In genomic region chr1:240499012-240499411, GRCh38 we compare ENCODE assay signal across 12 cellular contexts.
DNase-seq lines count a peak whose midpoint lies in the region; ATAC-seq lines count a peak whose summit lies in the region.
"Had no signal": no experiment of that assay in that cellular context is flagged by ENCODE, and none has a peak within 500 bp of the region (broad histone marks: within the 10 kb centered on the region; RNA-seq: fewer than 3 reads in every experiment).

No MANE protein-coding gene starts in this region.

- peaks cover 0 to 13% of the 10 kb centered on the region in 2 experiments for H3K36me3 ChIP-seq in mesenchymal stem cell (ENCODE audit: control insufficient read depth in 1 of 2, insufficient read depth in 2 of 2, low read depth in 1 of 2, low read length in 2 of 2)
- H3K36me3 ChIP-seq: esophagus muscularis mucosa had no signal

- H4K8ac ChIP-seq in mesenchymal stem cell (ENCODE audit: low read length) = no peak overlapping the region

- no peak overlapping the region for H3K23ac ChIP-seq in mesenchymal stem cell (ENCODE audit: low read length in 2 of 2)

- H3K4me2 ChIP-seq in mesenchymal stem cell (ENCODE audit: low read length, poor library complexity, severe bottlenecking) = no peak overlapping the region

- no peak for ATAC-seq in GM19023 (IDR thresholded peaks at IDR 0.05; ENCODE audit: unreplicated experiment)
- ATAC-seq: CD8-positive, alpha-beta T cell; Panc1 had no signal

- no peak overlapping the region for H2BK12ac ChIP-seq in mesenchymal stem cell (ENCODE audit: low read length in 2 of 2)

- H3K4me1 ChIP-seq in mesenchymal stem cell (ENCODE audit: control insufficient read depth, insufficient read depth, low read depth, low read length) = peaks cover 1% of the 10 kb centered on the region
- H3K4me1 ChIP-seq: esophagus muscularis mucosa had no signal

- no peak overlapping the region for H3K9ac ChIP-seq in mesenchymal stem cell (ENCODE audit: low read length)

- no peaks in the 10 kb centered on the region for H3K9me3 ChIP-seq in mesenchymal stem cell (ENCODE audit: control insufficient read depth, low read length)
- H3K9me3 ChIP-seq: esophagus muscularis mucosa had no signal

- H2BK5ac ChIP-seq in mesenchymal stem cell (ENCODE audit: low read depth, low read length, poor library complexity, severe bottlenecking) = no peak overlapping the region

- H2AK5ac ChIP-seq in mesenchymal stem cell (ENCODE audit: low read length, severe bottlenecking) = peak overlapping the region; percentile 30

- no peaks in the 10 kb centered on the region for H3K79me1 ChIP-seq in mesenchymal stem cell (replicated peaks; ENCODE audit: low read length, poor library complexity, severe bottlenecking)

- H2BK15ac ChIP-seq in mesenchymal stem cell (ENCODE audit: low read depth, poor library complexity, severe bottlenecking) = no peak overlapping the region

- H3K27ac ChIP-seq in mesenchymal stem cell (ENCODE audit: low read length, poor library complexity, severe bottlenecking) = no peak overlapping the region
- H3K27ac ChIP-seq: esophagus muscularis mucosa had no signal

- no peak overlapping the region for H3K14ac ChIP-seq in mesenchymal stem cell (ENCODE audit: low read length in 2 of 2)

- H4K91ac ChIP-seq in mesenchymal stem cell (ENCODE audit: low read length) = no peak overlapping the region

- no peak overlapping the region for H3K4me3 ChIP-seq in mesenchymal stem cell (ENCODE audit: insufficient read depth in 1 of 2, low read depth in 1 of 2, low read length in 2 of 2)
- H3K4me3 ChIP-seq: esophagus muscularis mucosa had no signal

- WGBS in mesenchymal stem cell = 83% methylated on average over 2 of the region's 2 CpGs

- H2BK120ac ChIP-seq in mesenchymal stem cell (ENCODE audit: low read depth, low read length) = no peak overlapping the region

- no peaks in the 10 kb centered on the region for H3K27me3 ChIP-seq in mesenchymal stem cell (ENCODE audit: control insufficient read depth in 1 of 2, insufficient read depth in 1 of 2, low read length in 2 of 2)
- H3K27me3 ChIP-seq: esophagus muscularis mucosa had no signal

- H3K18ac ChIP-seq in mesenchymal stem cell (ENCODE audit: low read depth in 1 of 2, low read length in 2 of 2) = peak overlapping the region in 1 of 2 experiments; percentile 37

- H3K4ac ChIP-seq in mesenchymal stem cell (ENCODE audit: low read depth in 1 of 2, low read length in 2 of 2) = no peak overlapping the region

- H2AFZ ChIP-seq in mesenchymal stem cell (ENCODE audit: low read depth, low read length) = no peak overlapping the region

- DNase-seq in CMK (ENCODE audit: low read depth) (peak; percentile 62), M059J (ENCODE audit: low read depth) (peak; percentile 81), astrocyte of the hippocampus (ENCODE audit: low read depth, low spot score) (peak; percentile 47), mesenchymal stem cell (peak; percentile 42), NCI-H2029 (lab: John Stamatoyannopoulos, UW) (no peak), SHP77 treated with DMSO at 0.1 percent for 48 hours (lab: John Stamatoyannopoulos, UW) (no peak), COR-L47 (lab: John Stamatoyannopoulos, UW) (no peak)
- DNase-seq: CD8-positive, alpha-beta T cell; stimulated activated CD4-positive, alpha-beta T cell treated with anti-CD3 and anti-CD28 coated beads, Interleukin-2, amount 100 ng/mL, for 24 hours had no signal

Comparison
In these comparisons a context has a peak if more than half of its experiments do, and no peak if none do; other contexts are left out.
1. DNase-seq: peak in CMK (single experiment), M059J (single experiment), astrocyte of the hippocampus (single experiment) and mesenchymal stem cell (single experiment); none in NCI-H2029 (single experiment), SHP77 treated with DMSO at 0.1 percent for 48 hours (single experiment) and COR-L47 (single experiment).